In genomic region chr11:15107730-15108515, GRCh38 we compare ENCODE assay signal across 12 cellular contexts. TPM values are rescaled to one million over a fixed set of nuclear protein-coding genes. Genes with fewer than 3 reads are reported as not detected.
DNase-seq lines count a peak whose midpoint lies in the region; ATAC-seq and TF ChIP-seq lines count a peak whose summit lies in the region.
"Had no signal": no experiment of that assay in that cellular context is flagged by ENCODE, and none has a peak within 500 bp of the region (broad histone marks: within the 10 kb centered on the region; RNA-seq: fewer than 3 reads in every experiment).

No MANE protein-coding gene starts in this region.

- no peaks in the 10 kb centered on the region for H3K9me3 ChIP-seq in suprapubic skin

- intact Hi-C loops in Right ventricle myocardium inferior (cut with DNase I) = no loop called here

- ATAC-seq in GM21381 (IDR thresholded peaks at IDR 0.05; ENCODE audit: unreplicated experiment) = peak; percentile 81
- peak; percentile 42 for ATAC-seq in HG03097 (IDR thresholded peaks at IDR 0.05; ENCODE audit: low FRiP score, unreplicated experiment)
- no peak for ATAC-seq in Right ventricle myocardium inferior

- no peak overlapping the region for H3K27ac ChIP-seq in suprapubic skin
- H3K27ac ChIP-seq: cardiac muscle cell had no signal

- no peaks in the 10 kb centered on the region for H3K36me3 ChIP-seq in suprapubic skin
- H3K36me3 ChIP-seq: cardiac muscle cell had no signal

- TF ChIP-seq POLR2A in suprapubic skin (IDR thresholded peaks at IDR 0.05) = no peak

- H3K4me3 ChIP-seq in GM12864 (ENCODE audit: low read depth, low read length) (no peak overlapping the region), astrocyte of the spinal cord (ENCODE audit: low read depth, low read length) (no peak overlapping the region), suprapubic skin (no peak overlapping the region)
- H3K4me3 ChIP-seq: cardiac muscle cell had no signal

- TF ChIP-seq EP300 in suprapubic skin (IDR thresholded peaks at IDR 0.05) = no peak

- 75% methylated on average over 4 of the region's 4 CpGs for WGBS in suprapubic skin

- H3K27me3 ChIP-seq in suprapubic skin = no peaks in the 10 kb centered on the region
- H3K27me3 ChIP-seq: cardiac muscle cell had no signal

- in situ Hi-C loops in astrocyte of the spinal cord (cut with HindIII; ENCODE audit: low sequenced_read_pairs) = no loop called here
- in situ Hi-C loops in G401 (cut with HindIII; ENCODE audit: low sequenced_read_pairs) = no loop called here

- DNase-seq in GM12864 (ENCODE audit: low read depth) (peak; percentile 29), astrocyte of the spinal cord (ENCODE audit: low read depth, low spot score) (peak; percentile 19), Right ventricle myocardium inferior (ENCODE audit: missing footprints) (no peak), T-helper 2 cell (no peak), G401 (ENCODE audit: low spot score) (no peak), suprapubic skin (ENCODE audit: low spot score in 2 of 2) (no peak)
- DNase-seq: activated CD4-positive, alpha-beta memory T cell treated with anti-CD3 and anti-CD28 coated beads for 36 hours; CD8-positive, alpha-beta memory T cell; retina had no signal

- no peaks in the 10 kb centered on the region for H3K4me1 ChIP-seq in suprapubic skin

- TF ChIP-seq CTCF in GM12864 (IDR thresholded peaks at IDR 0.05; ENCODE audit: low read depth, low read length, missing control alignments) = no peak
- no peak for TF ChIP-seq CTCF in astrocyte of the spinal cord (IDR thresholded peaks at IDR 0.05; ENCODE audit: low read depth, low read length)
- TF ChIP-seq CTCF in suprapubic skin (IDR thresholded peaks at IDR 0.05) = no peak

RNA-seq across cellular contexts. Expression of gene INSC, which starts 6.8 kb away (rescaled TPM):
- total RNA-seq in Right ventricle myocardium inferior (0.51 TPM), suprapubic skin (under 1 TPM in 3 of 4 donors, not detected in 1; 0.16 to 0.34 (median 0.32) TPM)
- total RNA-seq in G401 (2014; rRNA removed; shearing (Covaris generic)) = not detected in 2 replicates
- total RNA-seq: cardiac muscle cell; CD8-positive, alpha-beta memory T cell had no signal

RNA-seq across cellular contexts. Expression of gene CALCB, which starts 34.5 kb away (rescaled TPM):
- total RNA-seq in Right ventricle myocardium inferior (not detected), suprapubic skin (under 1 TPM in 1 of 4 donors, not detected in 3; 0.48 TPM)
- not detected in 2 replicates for total RNA-seq in G401 (2014; rRNA removed; shearing (Covaris generic))
- total RNA-seq: cardiac muscle cell had no signal

Comparison
In these comparisons a context has a peak if more than half of its experiments do, and no peak if none do; other contexts are left out.
1. DNase-seq: peak in GM12864 (single experiment) and astrocyte of the spinal cord (single experiment); none in Right ventricle myocardium inferior (single experiment), T-helper 2 cell (0 of 5), G401 (single experiment) and suprapubic skin (0 of 2).